Comparison of ENCODE assay signal across 8 cellular contexts in genomic region chr13:36345438-36346221, GRCh38. TPM values are rescaled to one million over a fixed set of nuclear protein-coding genes. Genes with fewer than 3 reads are reported as not detected.
DNase-seq lines count a peak whose midpoint lies in the region; ATAC-seq and TF ChIP-seq lines count a peak whose summit lies in the region.

No MANE protein-coding gene starts in this region.

- intact Hi-C loops in Caco-2 (cut with micrococcal nuclease; ENCODE audit: unreplicated experiment), result loop anchor here (1.0 kb wide), 1 partner anchor 50 kb away; no protein-coding TSS in a partner anchor

- H3K4me1 ChIP-seq in iPS DF 6.9 (ENCODE audit: control insufficient read depth, insufficient read depth, low read length) (no peaks in the 10 kb centered on the region; the same call in 1 of the 2 replicates), rectal smooth muscle tissue (ENCODE audit: control insufficient read depth, insufficient read depth, low read length) (peaks cover 5% of the 10 kb centered on the region), Caco-2 (no peaks in the 10 kb centered on the region)

- no TSS peak for BruUV-seq in Caco-2 (replicated peaks; lab: Mats Ljungman, UMichigan)

- H3K27me3 ChIP-seq in brain microvascular endothelial cell (replicated peaks), result no peaks in the 10 kb centered on the region
- H3K27me3 ChIP-seq in iPS DF 6.9 (ENCODE audit: control insufficient read depth, insufficient read depth, low read length), result no peaks in the 10 kb centered on the region
- H3K27me3 ChIP-seq in rectal smooth muscle tissue (ENCODE audit: control insufficient read depth, insufficient read depth, low read length), result no peaks in the 10 kb centered on the region
- no peaks in the 10 kb centered on the region for H3K27me3 ChIP-seq in Caco-2 (replicated peaks; ENCODE audit: control insufficient read depth, insufficient read depth, low read length)

- H3K36me3 ChIP-seq in brain microvascular endothelial cell (replicated peaks) (no peaks in the 10 kb centered on the region), iPS DF 6.9 (ENCODE audit: control insufficient read depth, insufficient read depth, low read length) (no peaks in the 10 kb centered on the region), rectal smooth muscle tissue (ENCODE audit: control insufficient read depth, insufficient read depth, low read length) (no peaks in the 10 kb centered on the region), Caco-2 (ENCODE audit: control insufficient read depth, insufficient read depth, low read length) (no peaks in the 10 kb centered on the region)

- H3K27ac Mint-ChIP-seq in Caco-2 (ENCODE audit: unreplicated experiment), result no peak overlapping the region

- DNase-seq in EL, result peak; percentile 86
- DNase-seq in HK-2 (ENCODE audit: unreplicated experiment), result peak; percentile 44
- DNase-seq in T-helper 22 cell (ENCODE audit: low read depth), result peak; percentile 14
- peak; percentile 86 for DNase-seq in brain microvascular endothelial cell
- DNase-seq in iPS DF 6.9 (ENCODE audit: low read depth, low spot score), result no peak
- no peak for DNase-seq in Caco-2

- H3K27me3 Mint-ChIP-seq in Caco-2 (ENCODE audit: insufficient read depth, unreplicated experiment), result no peaks in the 10 kb centered on the region

- POLR2A ChIA-PET in Caco-2 (lab: Charles Lee), result no interaction called here

- ATAC-seq in GM21619 (IDR thresholded peaks at IDR 0.05; ENCODE audit: unreplicated experiment), result no peak

- no peak overlapping the region for H3K4me3 Mint-ChIP-seq in Caco-2 (ENCODE audit: unreplicated experiment)

- TF ChIP-seq CTCF in brain microvascular endothelial cell (IDR thresholded peaks at IDR 0.05; ENCODE audit: low read depth, low read length, missing control alignments), result no peak
- TF ChIP-seq CTCF in Caco-2 (IDR thresholded peaks at IDR 0.05; ENCODE audit: insufficient read depth in 1 of 2, low read depth in 1 of 2, low read length in 1 of 2, severe bottlenecking in 1 of 2, unreplicated experiment in 1 of 2), result no peak

- H3K4me3 ChIP-seq in brain microvascular endothelial cell (ENCODE audit: low read depth, low read length) (peak overlapping the region; percentile 82), iPS DF 6.9 (ENCODE audit: low read length) (peak overlapping the region; percentile 93; the same call in 1 of the 2 replicates), rectal smooth muscle tissue (ENCODE audit: low read length) (peak overlapping the region; percentile 92), Caco-2 (ENCODE audit: low read depth, low read length) (no peak overlapping the region)

- H3K27ac ChIP-seq in brain microvascular endothelial cell (peak overlapping the region; percentile 99), iPS DF 6.9 (ENCODE audit: low read length) (no peak overlapping the region), rectal smooth muscle tissue (ENCODE audit: low read depth, low read length) (peak overlapping the region; percentile 99)

- WGBS in iPS DF 6.9 (ENCODE audit: insufficient coverage, insufficient read length), result no CpG with 5 or more reads among the region's 50 CpGs

- peaks cover 5% of the 10 kb centered on the region for H3K9me3 Mint-ChIP-seq in Caco-2 (ENCODE audit: unreplicated experiment)

- H3K36me3 Mint-ChIP-seq in Caco-2 (ENCODE audit: insufficient read depth, unreplicated experiment), result no peaks in the 10 kb centered on the region

- CTCF ChIA-PET in Caco-2 (lab: Charles Lee), result no interaction called here

- in situ Hi-C loops in brain microvascular endothelial cell (cut with HindIII; ENCODE audit: low pct_ligation_motif_present, low sequenced_read_pairs), result no loop called here

- no peaks in the 10 kb centered on the region for H3K4me1 Mint-ChIP-seq in Caco-2 (ENCODE audit: low read depth, unreplicated experiment)

- H3K9ac ChIP-seq in rectal smooth muscle tissue (ENCODE audit: low read length), result peak overlapping the region; percentile 91

- H3K9me3 ChIP-seq in iPS DF 6.9 (ENCODE audit: control insufficient read depth, insufficient read depth, low read length), result no peaks in the 10 kb centered on the region
- H3K9me3 ChIP-seq in Caco-2, result no peaks in the 10 kb centered on the region

RNA-seq across cellular contexts. Expression of gene SPART, which starts 0.6 kb away (rescaled TPM):
- not detected in 2 replicates for total RNA-seq in Caco-2 (2022)

RNA-seq across cellular contexts. Expression of gene CCDC169, which starts 48.0 kb away (rescaled TPM):
- total RNA-seq in Caco-2 (2022), result not detected in 2 replicates

Comparison
In these comparisons a context has a peak if more than half of its experiments do, and no peak if none do; other contexts are left out.
1. DNase-seq: peak in EL (single experiment), HK-2 (single experiment), T-helper 22 cell (single experiment) and brain microvascular endothelial cell (single experiment); none in iPS DF 6.9 (single experiment) and Caco-2 (0 of 2).